Comparison of ENCODE assay signal across 13 cellular contexts in the genomic region with DNA sequence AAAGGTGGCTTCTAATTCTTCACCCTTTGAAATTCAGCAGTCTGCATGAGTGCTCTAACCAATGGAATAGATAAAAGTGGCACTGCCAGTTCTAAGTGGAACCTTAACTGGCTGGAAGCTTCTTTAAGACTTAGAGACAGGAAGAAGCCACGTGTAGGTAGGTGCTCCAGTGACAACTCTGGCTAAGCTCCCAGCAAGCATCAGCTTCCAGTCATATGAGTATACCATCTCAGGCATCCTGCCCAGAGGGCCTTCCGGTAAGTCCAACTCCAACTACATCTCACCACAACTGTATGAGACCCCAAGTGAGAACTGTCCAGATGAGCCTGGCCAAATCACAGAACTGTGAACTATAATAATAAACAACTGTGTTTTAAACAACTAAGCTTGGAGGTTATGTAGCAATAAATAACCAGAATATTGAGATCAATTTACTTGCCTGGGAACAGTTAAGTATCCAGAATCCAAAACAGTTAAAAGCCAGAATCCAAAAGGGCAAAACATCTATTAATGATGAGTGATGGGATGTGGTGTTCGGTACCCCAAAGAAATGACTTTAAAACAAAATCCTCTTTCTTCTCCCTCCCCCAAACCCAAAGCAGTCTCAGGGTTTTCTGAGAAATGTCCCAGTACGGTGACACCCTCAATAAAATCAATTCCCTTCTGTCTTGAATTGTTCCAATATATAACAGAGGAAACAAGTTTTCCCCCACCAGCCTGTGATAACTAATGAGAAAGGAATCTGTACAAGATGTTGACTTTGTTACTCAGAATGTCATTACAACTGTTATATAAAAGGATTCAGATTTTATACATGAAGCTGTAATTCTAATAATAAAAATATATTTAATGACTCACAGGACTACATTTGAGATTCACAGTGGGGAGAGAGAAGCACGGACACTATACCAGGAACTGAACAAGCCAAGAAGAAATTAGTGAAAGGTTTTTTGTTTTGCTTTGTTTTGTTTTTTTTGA. TPM values are rescaled to one million over a fixed set of nuclear protein-coding genes. Genes with fewer than 3 reads are reported as not detected.
DNase-seq lines count a peak whose midpoint lies in the region; ATAC-seq and TF ChIP-seq lines count a peak whose summit lies in the region.
"Had no signal": no experiment of that assay in that cellular context is flagged by ENCODE, and none has a peak within 500 bp of the region (broad histone marks: within the 10 kb centered on the region; RNA-seq: fewer than 3 reads in every experiment).

No MANE protein-coding gene starts in this region.

- H3K9me3 Mint-ChIP-seq in HFFc6 = peaks cover 17% of the 10 kb centered on the region
- no peaks in the 10 kb centered on the region for H3K9me3 Mint-ChIP-seq in activated T-cell treated with anti-CD3 and anti-CD28 coated beads, Interleukin-2, amount 50 U/mL, for 24 hours
- H3K9me3 Mint-ChIP-seq in natural killer cell treated with Interleukin-12 subunit alpha and Interleukin-12 subunit beta and Interleukin-15 and Interleukin-18, amount 100 ng/mL, for 72 hours = no peaks in the 10 kb centered on the region

- DNase-seq in HFFc6 = peak; percentile 90
- peak; percentile 70 for DNase-seq in amniotic stem cell (lab: John Stamatoyannopoulos, UW)
- DNase-seq in fibroblast of villous mesenchyme (ENCODE audit: low read depth) = peak; percentile 76
- DNase-seq in activated T-cell treated with anti-CD3 and anti-CD28 coated beads, Interleukin-2, amount 50 U/mL, for 24 hours = no peak
- no peak for DNase-seq in natural killer cell treated with Interleukin-12 subunit alpha and Interleukin-12 subunit beta and Interleukin-15 and Interleukin-18, amount 100 ng/mL, for 72 hours (ENCODE audit: low spot score)
- DNase-seq: activated naive CD4-positive, alpha-beta T cell treated with anti-CD3 and anti-CD28 coated beads, Interleukin-2, amount 50 U/mL, for 16 hours; heart right ventricle; NCI-H1048; testis had no signal

- H3K4me1 Mint-ChIP-seq in HFFc6 (ENCODE audit: low read depth) = peaks cover 70% of the 10 kb centered on the region
- peaks cover 68% of the 10 kb centered on the region for H3K4me1 Mint-ChIP-seq in activated T-cell treated with anti-CD3 and anti-CD28 coated beads, Interleukin-2, amount 50 U/mL, for 24 hours (ENCODE audit: low read depth)
- peaks cover 28 to 41% of the 10 kb centered on the region in 2 donors for H3K4me1 Mint-ChIP-seq in natural killer cell treated with Interleukin-12 subunit alpha and Interleukin-12 subunit beta and Interleukin-15 and Interleukin-18, amount 100 ng/mL, for 72 hours (ENCODE audit: low read depth in 2 of 2)

- H3K27ac Mint-ChIP-seq in HFFc6 = peak overlapping the region; percentile 98
- no peak overlapping the region for H3K27ac Mint-ChIP-seq in activated T-cell treated with anti-CD3 and anti-CD28 coated beads, Interleukin-2, amount 50 U/mL, for 24 hours
- no peak overlapping the region for H3K27ac Mint-ChIP-seq in natural killer cell treated with Interleukin-12 subunit alpha and Interleukin-12 subunit beta and Interleukin-15 and Interleukin-18, amount 100 ng/mL, for 72 hours
- H3K27ac Mint-ChIP-seq: WTC11 had no signal

- TF ChIP-seq CTCF in HFFc6 (IDR thresholded peaks at IDR 0.05) (no peak), fibroblast of villous mesenchyme (IDR thresholded peaks at IDR 0.05; ENCODE audit: insufficient read depth, low read depth, low read length) (no peak)

- TF ChIP-seq POLR2A in GM18505 (IDR thresholded peaks at IDR 0.05; ENCODE audit: borderline replicate concordance, extremely low read depth, insufficient read depth, insufficient read length) = no peak

- H3K4me3 Mint-ChIP-seq in HFFc6 = peak overlapping the region; percentile 92
- H3K4me3 Mint-ChIP-seq in activated T-cell treated with anti-CD3 and anti-CD28 coated beads, Interleukin-2, amount 50 U/mL, for 24 hours = no peak overlapping the region
- no peak overlapping the region for H3K4me3 Mint-ChIP-seq in natural killer cell treated with Interleukin-12 subunit alpha and Interleukin-12 subunit beta and Interleukin-15 and Interleukin-18, amount 100 ng/mL, for 72 hours
- H3K4me3 Mint-ChIP-seq: WTC11 had no signal

- H3K36me3 Mint-ChIP-seq in HFFc6 (ENCODE audit: low read depth) = peaks cover 41% of the 10 kb centered on the region
- H3K36me3 Mint-ChIP-seq in activated T-cell treated with anti-CD3 and anti-CD28 coated beads, Interleukin-2, amount 50 U/mL, for 24 hours (ENCODE audit: low read depth) = peaks cover 31% of the 10 kb centered on the region
- peaks cover 7% of the 10 kb centered on the region for H3K36me3 Mint-ChIP-seq in natural killer cell treated with Interleukin-12 subunit alpha and Interleukin-12 subunit beta and Interleukin-15 and Interleukin-18, amount 100 ng/mL, for 72 hours

- ATAC-seq in natural killer cell treated with Interleukin-12 subunit alpha and Interleukin-12 subunit beta and Interleukin-15 and Interleukin-18, amount 100 ng/mL, for 72 hours = no peak
- ATAC-seq in GM18505 (IDR thresholded peaks at IDR 0.05; ENCODE audit: unreplicated experiment) (no peak), HG03469 (IDR thresholded peaks at IDR 0.05; ENCODE audit: unreplicated experiment) (no peak)
- ATAC-seq: heart right ventricle, WTC11 had no signal

- H3K27ac ChIP-seq in temporal lobe (ENCODE audit: low read depth, low read length) = peak overlapping the region; percentile 57

- no peak overlapping the region for H3K4me3 ChIP-seq in fibroblast of villous mesenchyme (ENCODE audit: low read depth, low read length)
- H3K4me3 ChIP-seq: heart right ventricle, testis had no signal

- H3K27me3 Mint-ChIP-seq in HFFc6 (ENCODE audit: insufficient read depth) = no peaks in the 10 kb centered on the region; the same call in 1 of the 2 replicates
- H3K27me3 Mint-ChIP-seq in activated T-cell treated with anti-CD3 and anti-CD28 coated beads, Interleukin-2, amount 50 U/mL, for 24 hours = no peaks in the 10 kb centered on the region
- H3K27me3 Mint-ChIP-seq in natural killer cell treated with Interleukin-12 subunit alpha and Interleukin-12 subunit beta and Interleukin-15 and Interleukin-18, amount 100 ng/mL, for 72 hours = no peaks in the 10 kb centered on the region

RNA-seq across cellular contexts. Expression of a gene that starts 4.2 kb away (rescaled TPM):
- total RNA-seq in HFFc6 (2021; fragmentation: NEBNext Ultra II Directional; extraction: Animal tissue kit (Norgen Biotek cat#: 25700)) = 10 to 100 TPM; 59.6 to 75.4 (median 67.6) TPM
- total RNA-seq in fibroblast of villous mesenchyme (46.1 and 50.5 TPM in 2 replicates), temporal lobe (112 TPM)
- 10 to 100 TPM; 22.1 to 24.9 TPM for total RNA-seq in natural killer cell treated with Interleukin-12 subunit alpha and Interleukin-12 subunit beta and Interleukin-15 and Interleukin-18, amount 100 ng/mL, for 72 hours

Comparison
In these comparisons a context has a peak if more than half of its experiments do, and no peak if none do; other contexts are left out.
1. DNase-seq: peak in HFFc6 (single experiment), amniotic stem cell (single experiment) and fibroblast of villous mesenchyme (single experiment); none in activated T-cell treated with anti-CD3 and anti-CD28 coated beads, Interleukin-2, amount 50 U/mL, for 24 hours (single experiment) and natural killer cell treated with Interleukin-12 subunit alpha and Interleukin-12 subunit beta and Interleukin-15 and Interleukin-18, amount 100 ng/mL, for 72 hours (single experiment).